ENCODE assay signal across 25 cellular contexts in the genomic region with DNA sequence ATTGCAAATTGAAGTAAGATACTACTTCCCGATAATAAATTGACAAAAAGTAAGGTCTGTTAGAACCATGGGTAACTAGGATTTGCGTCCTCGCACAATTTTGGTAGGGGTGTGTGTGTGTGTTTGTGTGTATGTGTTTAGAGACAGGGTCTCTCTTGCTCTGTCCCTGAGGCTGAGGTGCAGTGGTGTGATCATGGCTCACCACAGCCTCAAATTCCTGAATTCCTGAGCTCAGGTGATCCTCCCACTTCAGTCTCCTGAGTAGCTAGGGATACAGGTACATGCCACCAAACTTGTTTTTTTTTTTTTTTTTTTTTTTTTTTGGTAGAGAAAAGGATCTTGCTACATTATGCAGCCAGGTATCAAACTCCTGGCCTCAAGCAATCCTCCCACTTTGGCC.
"Had no signal": no experiment of that assay in that cellular context is flagged by ENCODE, and none has a peak within 500 bp of the region (broad histone marks: within the 10 kb centered on the region; RNA-seq: fewer than 3 reads in every experiment).

No MANE protein-coding gene starts in this region.

- H3K4me1 ChIP-seq: left ventricle myocardium inferior, pancreas, prostate gland, suprapubic skin, tibial artery, upper lobe of right lung had no signal

- H3K27me3 Mint-ChIP-seq: naive thymus-derived CD4-positive, alpha-beta T cell; natural killer cell treated with Interleukin-12 subunit alpha and Interleukin-12 subunit beta and Interleukin-15 and Interleukin-18, amount 100 ng/mL, for 72 hours; stimulated activated naive B cell treated with anti-CD40 and anti-IgM and Interleukin-4, amounts not matched to agents 10 μg/mL and 1 μg/mL and 100 μg/mL, for 72 hours had no signal

- H3K4me3 Mint-ChIP-seq: naive thymus-derived CD4-positive, alpha-beta T cell; natural killer cell treated with Interleukin-12 subunit alpha and Interleukin-12 subunit beta and Interleukin-15 and Interleukin-18, amount 100 ng/mL, for 72 hours; stimulated activated naive B cell treated with anti-CD40 and anti-IgM and Interleukin-4, amounts not matched to agents 10 μg/mL and 1 μg/mL and 100 μg/mL, for 72 hours had no signal

- H3K36me3 ChIP-seq: left ventricle myocardium inferior, pancreas, prostate gland, suprapubic skin, thoracic aorta, tibial artery, upper lobe of right lung had no signal

- ATAC-seq: mucosa of descending colon; naive thymus-derived CD4-positive, alpha-beta T cell; natural killer cell treated with Interleukin-12 subunit alpha and Interleukin-12 subunit beta and Interleukin-15 and Interleukin-18, amount 100 ng/mL, for 72 hours; pancreas; right cardiac atrium; sciatic nerve; stimulated activated naive B cell treated with anti-CD40 and anti-IgM and Interleukin-4, amounts not matched to agents 10 μg/mL and 1 μg/mL and 100 μg/mL, for 72 hours; stimulated activated naive CD8-positive, alpha-beta T cell treated with anti-CD3 and anti-CD28 coated beads, Interleukin-15, Interleukin-2, amounts not matched to agents 100 U/mL and 50 U/mL, for 24 hours; upper lobe of right lung had no signal

- H3K36me3 Mint-ChIP-seq: naive thymus-derived CD4-positive, alpha-beta T cell; natural killer cell treated with Interleukin-12 subunit alpha and Interleukin-12 subunit beta and Interleukin-15 and Interleukin-18, amount 100 ng/mL, for 72 hours; stimulated activated naive B cell treated with anti-CD40 and anti-IgM and Interleukin-4, amounts not matched to agents 10 μg/mL and 1 μg/mL and 100 μg/mL, for 72 hours had no signal

- H3K27ac ChIP-seq: left ventricle myocardium inferior, pancreas, prostate gland, skin epidermis, suprapubic skin, thoracic aorta, tibial artery, upper lobe of right lung had no signal

- H3K9me3 ChIP-seq: left ventricle myocardium inferior, mucosa of descending colon, pancreas, prostate gland, suprapubic skin, thoracic aorta, tibial artery, upper lobe of right lung had no signal

- H3K4me1 Mint-ChIP-seq: naive thymus-derived CD4-positive, alpha-beta T cell; stimulated activated naive B cell treated with anti-CD40 and anti-IgM and Interleukin-4, amounts not matched to agents 10 μg/mL and 1 μg/mL and 100 μg/mL, for 72 hours had no signal

- H3K27me3 ChIP-seq: pancreas, suprapubic skin, tibial artery, upper lobe of right lung had no signal

- H3K4me3 ChIP-seq: left ventricle myocardium inferior, lung, mucosa of descending colon, pancreas, prostate gland, skin epidermis, suprapubic skin, thoracic aorta, tibial artery, upper lobe of right lung had no signal

- H3K9me3 Mint-ChIP-seq: natural killer cell treated with Interleukin-12 subunit alpha and Interleukin-12 subunit beta and Interleukin-15 and Interleukin-18, amount 100 ng/mL, for 72 hours had no signal

- DNase-seq: hippocampal formation; kidney; left ventricle myocardium inferior; midbrain; mucosa of descending colon; naive thymus-derived CD4-positive, alpha-beta T cell; pancreas; posterior cingulate gyrus; retina; right cardiac atrium; stimulated activated CD4-positive, alpha-beta T cell treated with anti-CD3 and anti-CD28 coated beads, Interleukin-12 subunit alpha, Interleukin-12 subunit beta, amount 100 ng/mL, for 4 hours; stimulated activated CD4-positive, alpha-beta T cell treated with anti-CD3 and anti-CD28 coated beads, Interleukin-15, amount 100 ng/mL, for 24 hours; stimulated activated CD4-positive, alpha-beta T cell treated with anti-CD3 and anti-CD28 coated beads, Interleukin-2, amount 100 ng/mL, for 24 hours; stimulated activated CD4-positive, alpha-beta T cell treated with anti-CD3 and anti-CD28 coated beads, Interleukin-4, amount 100 ng/mL, for 1 hour; stimulated activated naive B cell treated with anti-CD40 and anti-IgM and Interleukin-4, amounts not matched to agents 10 μg/mL and 1 μg/mL and 100 μg/mL, for 72 hours; stimulated activated naive CD8-positive, alpha-beta T cell treated with anti-CD3 and anti-CD28 coated beads, Interleukin-15, Interleukin-2, amounts not matched to agents 100 U/mL and 50 U/mL, for 24 hours; tibial artery; upper lobe of right lung had no signal

- H3K27ac Mint-ChIP-seq: naive thymus-derived CD4-positive, alpha-beta T cell; natural killer cell treated with Interleukin-12 subunit alpha and Interleukin-12 subunit beta and Interleukin-15 and Interleukin-18, amount 100 ng/mL, for 72 hours; stimulated activated naive B cell treated with anti-CD40 and anti-IgM and Interleukin-4, amounts not matched to agents 10 μg/mL and 1 μg/mL and 100 μg/mL, for 72 hours had no signal
